In genomic region chr2:36197192-36197591, GRCh38 we compare ENCODE assay signal across 22 cellular contexts.
"Had no signal": no experiment of that assay in that cellular context is flagged by ENCODE, and none has a peak within 500 bp of the region (broad histone marks: within the 10 kb centered on the region; RNA-seq: fewer than 3 reads in every experiment).

No MANE protein-coding gene starts in this region.

- DNase-seq: activated B cell treated with CpG ODN at 0.5 μM for 24 hours; activated CD4-positive, alpha-beta memory T cell treated with anti-CD3 and anti-CD28 coated beads for 36 hours; activated CD4-positive, alpha-beta T cell treated with anti-CD3 and anti-CD28 coated beads, Interleukin-2, amount 10 ng/mL, durations not matched to agents 7 days and 5 days; activated CD8-positive, alpha-beta memory T cell treated with anti-CD3 and anti-CD28 coated beads for 24 hours; activated gamma-delta T cell; activated naive CD4-positive, alpha-beta T cell treated with anti-CD3 and anti-CD28 coated beads for 36 hours; activated T-cell treated with anti-CD3 and anti-CD28 coated beads, Interleukin-2, amount 50 U/mL, for 48 hours; amygdala; MG63; MV-4-11; NCI-H1092 treated with DMSO at 0.1 percent for 48 hours; NCI-H1417 treated with DMSO at 0.1 percent for 48 hours; NCI-H1694; NCI-H2029; NCI-H510A treated with DMSO at 0.1 percent for 48 hours; NCI-H69; NK-92 treated with Interleukin-12 subunit alpha and Interleukin-12 subunit beta, amount 100 ng/mL, for 24 hours; SHP77 treated with DMSO at 0.1 percent for 48 hours had no signal

- H3K9me3 ChIP-seq: MG63 had no signal

- H3K4me1 Mint-ChIP-seq: activated B cell treated with CpG ODN at 0.5 μM for 24 hours; activated CD4-positive, alpha-beta T cell treated with anti-CD3 and anti-CD28 coated beads, Interleukin-2, amount 10 ng/mL, durations not matched to agents 7 days and 5 days; activated T-helper 17 cell treated with anti-CD3 and anti-CD28 coated beads, Interleukin-2, amount 50 U/mL, for 72 hours; brain had no signal

- H3K9me3 Mint-ChIP-seq: activated B cell treated with CpG ODN at 0.5 μM for 24 hours had no signal

- ATAC-seq: activated T-helper 17 cell treated with anti-CD3 and anti-CD28 coated beads, Interleukin-2, amount 50 U/mL, for 72 hours had no signal

- H3K4me3 Mint-ChIP-seq: activated B cell treated with CpG ODN at 0.5 μM for 24 hours; activated CD4-positive, alpha-beta memory T cell treated with anti-CD3 and anti-CD28 coated beads for 36 hours; activated CD4-positive, alpha-beta T cell treated with anti-CD3 and anti-CD28 coated beads, Interleukin-2, amount 10 ng/mL, durations not matched to agents 7 days and 5 days; activated naive CD4-positive, alpha-beta T cell treated with anti-CD3 and anti-CD28 coated beads for 36 hours; activated naive CD8-positive, alpha-beta T cell; activated T-helper 17 cell treated with anti-CD3 and anti-CD28 coated beads, Interleukin-2, amount 50 U/mL, for 72 hours; brain; T-helper 1 cell treated with Interleukin-12 subunit alpha and Interleukin-12 subunit beta and Interleukin-4 antibody, amounts not matched to agents 30 μg/mL and 1 μg/mL, for 36 hours had no signal

- H3K36me3 ChIP-seq: MG63 had no signal

- H3K36me3 Mint-ChIP-seq: brain had no signal

- H3K27ac Mint-ChIP-seq: activated B cell treated with CpG ODN at 0.5 μM for 24 hours; activated CD4-positive, alpha-beta memory T cell treated with anti-CD3 and anti-CD28 coated beads for 36 hours; activated CD4-positive, alpha-beta T cell treated with anti-CD3 and anti-CD28 coated beads, Interleukin-2, amount 10 ng/mL, durations not matched to agents 7 days and 5 days; activated naive CD4-positive, alpha-beta T cell treated with anti-CD3 and anti-CD28 coated beads for 36 hours; activated naive CD8-positive, alpha-beta T cell; activated T-helper 17 cell treated with anti-CD3 and anti-CD28 coated beads, Interleukin-2, amount 50 U/mL, for 72 hours; brain; T-helper 1 cell treated with Interleukin-12 subunit alpha and Interleukin-12 subunit beta and Interleukin-4 antibody, amounts not matched to agents 30 μg/mL and 1 μg/mL, for 36 hours had no signal

- H3K27me3 Mint-ChIP-seq: activated B cell treated with CpG ODN at 0.5 μM for 24 hours; activated CD4-positive, alpha-beta memory T cell treated with anti-CD3 and anti-CD28 coated beads for 36 hours; activated naive CD8-positive, alpha-beta T cell had no signal

- H3K4me3 ChIP-seq: MG63 had no signal
